2 cellular contexts compared by ENCODE assay signal in the genomic region with DNA sequence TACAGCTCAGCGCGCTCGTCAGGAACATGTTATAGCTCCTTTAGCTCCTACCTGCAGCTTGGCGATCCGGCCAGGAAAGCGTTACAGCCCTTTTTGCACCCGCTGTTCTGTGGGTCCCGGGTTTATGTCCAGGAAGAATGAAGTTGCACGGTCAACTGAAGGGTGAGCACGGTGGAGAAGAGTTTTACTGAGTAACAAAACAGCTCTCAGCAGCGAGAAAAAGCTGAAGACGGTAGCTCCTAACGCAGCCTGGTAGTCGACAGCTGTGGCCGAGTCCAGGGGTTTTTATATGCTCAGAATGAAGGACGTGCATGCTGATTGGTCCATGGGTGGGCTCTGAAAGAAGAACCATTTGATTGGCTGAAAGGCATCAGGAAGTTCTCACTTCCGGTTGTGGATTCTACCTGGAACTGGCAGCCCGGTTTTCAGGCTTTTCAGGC.
TF ChIP-seq lines count a peak whose summit lies in the region.

No MANE protein-coding gene starts in this region.

TF ChIP-seq in K562, 482 proteins besides CTCF, POLR2A, EP300 and RAD21 (continued from another document and continues in another):
- TF ChIP-seq FOXM1 (IDR thresholded peaks at IDR 0.05; ENCODE audit: low read depth) = peak; percentile 54; the same call in 1 of the 2 replicates
- TF ChIP-seq FOXM1 (CRISPR knock-in tag; IDR thresholded peaks at IDR 0.05; ENCODE audit: low read depth) = no peak
- TF ChIP-seq TAF1 (IDR thresholded peaks at IDR 0.05; ENCODE audit: control insufficient read depth, extremely low read depth, insufficient read depth, low read length, severe bottlenecking) = peak; percentile 74
- TF ChIP-seq, protein P1, sequence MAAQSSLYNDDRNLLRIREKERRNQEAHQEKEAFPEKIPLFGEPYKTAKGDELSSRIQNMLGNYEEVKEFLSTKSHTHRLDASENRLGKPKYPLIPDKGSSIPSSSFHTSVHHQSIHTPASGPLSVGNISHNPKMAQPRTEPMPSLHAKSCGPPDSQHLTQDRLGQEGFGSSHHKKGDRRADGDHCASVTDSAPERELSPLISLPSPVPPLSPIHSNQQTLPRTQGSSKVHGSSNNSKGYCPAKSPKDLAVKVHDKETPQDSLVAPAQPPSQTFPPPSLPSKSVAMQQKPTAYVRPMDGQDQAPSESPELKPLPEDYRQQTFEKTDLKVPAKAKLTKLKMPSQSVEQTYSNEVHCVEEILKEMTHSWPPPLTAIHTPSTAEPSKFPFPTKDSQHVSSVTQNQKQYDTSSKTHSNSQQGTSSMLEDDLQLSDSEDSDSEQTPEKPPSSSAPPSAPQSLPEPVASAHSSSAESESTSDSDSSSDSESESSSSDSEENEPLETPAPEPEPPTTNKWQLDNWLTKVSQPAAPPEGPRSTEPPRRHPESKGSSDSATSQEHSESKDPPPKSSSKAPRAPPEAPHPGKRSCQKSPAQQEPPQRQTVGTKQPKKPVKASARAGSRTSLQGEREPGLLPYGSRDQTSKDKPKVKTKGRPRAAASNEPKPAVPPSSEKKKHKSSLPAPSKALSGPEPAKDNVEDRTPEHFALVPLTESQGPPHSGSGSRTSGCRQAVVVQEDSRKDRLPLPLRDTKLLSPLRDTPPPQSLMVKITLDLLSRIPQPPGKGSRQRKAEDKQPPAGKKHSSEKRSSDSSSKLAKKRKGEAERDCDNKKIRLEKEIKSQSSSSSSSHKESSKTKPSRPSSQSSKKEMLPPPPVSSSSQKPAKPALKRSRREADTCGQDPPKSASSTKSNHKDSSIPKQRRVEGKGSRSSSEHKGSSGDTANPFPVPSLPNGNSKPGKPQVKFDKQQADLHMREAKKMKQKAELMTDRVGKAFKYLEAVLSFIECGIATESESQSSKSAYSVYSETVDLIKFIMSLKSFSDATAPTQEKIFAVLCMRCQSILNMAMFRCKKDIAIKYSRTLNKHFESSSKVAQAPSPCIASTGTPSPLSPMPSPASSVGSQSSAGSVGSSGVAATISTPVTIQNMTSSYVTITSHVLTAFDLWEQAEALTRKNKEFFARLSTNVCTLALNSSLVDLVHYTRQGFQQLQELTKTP (IDR thresholded peaks at IDR 0.05; ENCODE audit: low read depth in 1 of 2, partially characterized antibody in 2 of 2) = peak in 1 of 2 experiments; percentile 42
- TF ChIP-seq SMARCB1 (IDR thresholded peaks at IDR 0.05; ENCODE audit: insufficient read length, low read depth) = no peak
- TF ChIP-seq, protein P2, sequence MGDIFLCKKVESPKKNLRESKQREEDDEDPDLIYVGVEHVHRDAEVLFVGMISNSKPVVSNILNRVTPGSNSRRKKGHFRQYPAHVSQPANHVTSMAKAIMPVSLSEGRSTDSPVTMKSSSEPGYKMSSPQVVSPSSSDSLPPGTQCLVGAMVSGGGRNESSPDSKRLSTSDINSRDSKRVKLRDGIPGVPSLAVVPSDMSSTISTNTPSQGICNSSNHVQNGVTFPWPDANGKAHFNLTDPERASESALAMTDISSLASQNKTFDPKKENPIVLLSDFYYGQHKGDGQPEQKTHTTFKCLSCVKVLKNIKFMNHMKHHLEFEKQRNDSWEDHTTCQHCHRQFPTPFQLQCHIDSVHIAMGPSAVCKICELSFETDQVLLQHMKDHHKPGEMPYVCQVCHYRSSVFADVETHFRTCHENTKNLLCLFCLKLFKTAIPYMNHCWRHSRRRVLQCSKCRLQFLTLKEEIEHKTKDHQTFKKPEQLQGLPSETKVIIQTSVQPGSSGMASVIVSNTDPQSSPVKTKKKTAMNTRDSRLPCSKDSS (IDR thresholded peaks at IDR 0.05; ENCODE audit: low read depth, partially characterized antibody) = no peak
- TF ChIP-seq NFRKB (IDR thresholded peaks at IDR 0.05; ENCODE audit: low read depth) = no peak
- no peak for TF ChIP-seq CHD1 (IDR thresholded peaks at IDR 0.05; ENCODE audit: low read length)
- no peak for TF ChIP-seq SMAD3 (CRISPR knock-in tag; conservative IDR thresholded peaks at IDR 0.05)
- TF ChIP-seq, protein P3, sequence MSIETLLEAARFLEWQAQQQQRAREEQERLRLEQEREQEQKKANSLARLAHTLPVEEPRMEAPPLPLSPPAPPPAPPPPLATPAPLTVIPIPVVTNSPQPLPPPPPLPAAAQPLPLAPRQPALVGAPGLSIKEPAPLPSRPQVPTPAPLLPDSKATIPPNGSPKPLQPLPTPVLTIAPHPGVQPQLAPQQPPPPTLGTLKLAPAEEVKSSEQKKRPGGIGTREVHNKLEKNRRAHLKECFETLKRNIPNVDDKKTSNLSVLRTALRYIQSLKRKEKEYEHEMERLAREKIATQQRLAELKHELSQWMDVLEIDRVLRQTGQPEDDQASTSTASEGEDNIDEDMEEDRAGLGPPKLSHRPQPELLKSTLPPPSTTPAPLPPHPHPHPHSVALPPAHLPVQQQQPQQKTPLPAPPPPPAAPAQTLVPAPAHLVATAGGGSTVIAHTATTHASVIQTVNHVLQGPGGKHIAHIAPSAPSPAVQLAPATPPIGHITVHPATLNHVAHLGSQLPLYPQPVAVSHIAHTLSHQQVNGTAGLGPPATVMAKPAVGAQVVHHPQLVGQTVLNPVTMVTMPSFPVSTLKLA (conservative IDR thresholded peaks at IDR 0.05) = no peak
- TF ChIP-seq, protein P4, sequence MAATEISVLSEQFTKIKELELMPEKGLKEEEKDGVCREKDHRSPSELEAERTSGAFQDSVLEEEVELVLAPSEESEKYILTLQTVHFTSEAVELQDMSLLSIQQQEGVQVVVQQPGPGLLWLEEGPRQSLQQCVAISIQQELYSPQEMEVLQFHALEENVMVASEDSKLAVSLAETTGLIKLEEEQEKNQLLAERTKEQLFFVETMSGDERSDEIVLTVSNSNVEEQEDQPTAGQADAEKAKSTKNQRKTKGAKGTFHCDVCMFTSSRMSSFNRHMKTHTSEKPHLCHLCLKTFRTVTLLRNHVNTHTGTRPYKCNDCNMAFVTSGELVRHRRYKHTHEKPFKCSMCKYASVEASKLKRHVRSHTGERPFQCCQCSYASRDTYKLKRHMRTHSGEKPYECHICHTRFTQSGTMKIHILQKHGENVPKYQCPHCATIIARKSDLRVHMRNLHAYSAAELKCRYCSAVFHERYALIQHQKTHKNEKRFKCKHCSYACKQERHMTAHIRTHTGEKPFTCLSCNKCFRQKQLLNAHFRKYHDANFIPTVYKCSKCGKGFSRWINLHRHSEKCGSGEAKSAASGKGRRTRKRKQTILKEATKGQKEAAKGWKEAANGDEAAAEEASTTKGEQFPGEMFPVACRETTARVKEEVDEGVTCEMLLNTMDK (IDR thresholded peaks at IDR 0.05; ENCODE audit: borderline replicate concordance, insufficient read depth, low read depth, low read length, poor library complexity, severe bottlenecking) = no peak
- TF ChIP-seq ZNF77 (CRISPR knock-in tag; IDR thresholded peaks at IDR 0.05) = no peak
- peak; percentile 29; the same call in 1 of the 2 replicates for TF ChIP-seq CBX1 (IDR thresholded peaks at IDR 0.05; ENCODE audit: low read depth)
- peak; percentile 50; the same call in 1 of the 2 replicates for TF ChIP-seq GABPB1 (CRISPR knock-in tag; IDR thresholded peaks at IDR 0.05)
- no peak for TF ChIP-seq ZNF232 (CRISPR knock-in tag; IDR thresholded peaks at IDR 0.05)
- TF ChIP-seq TCFL5 (CRISPR knock-in tag; conservative IDR thresholded peaks at IDR 0.05) = no peak
- TF ChIP-seq RBFOX2 (IDR thresholded peaks at IDR 0.05; ENCODE audit: low read depth, low read length) = peak; percentile 73
- TF ChIP-seq TAF9B (IDR thresholded peaks at IDR 0.05; ENCODE audit: partially characterized antibody) = peak; percentile 68
- peak; percentile 27; the same call in 1 of the 2 replicates for TF ChIP-seq CXXC5 (CRISPR knock-in tag; IDR thresholded peaks at IDR 0.05)
- no peak for TF ChIP-seq MIER1 (IDR thresholded peaks at IDR 0.05; ENCODE audit: low read depth)
- TF ChIP-seq RAD51 (IDR thresholded peaks at IDR 0.05; ENCODE audit: borderline replicate concordance, low read depth) = no peak

TF ChIP-seq in HepG2, 621 proteins besides CTCF, POLR2A, EP300 and RAD21 (continued from another document and continues in another):
- TF ChIP-seq CREM (IDR thresholded peaks at IDR 0.05) (no peak), CREM (CRISPR knock-in tag; IDR thresholded peaks at IDR 0.05) (no peak), ZFP90 (CRISPR knock-in tag; IDR thresholded peaks at IDR 0.05; ENCODE audit: borderline replicate concordance) (no peak), ZFP36L2 (CRISPR knock-in tag; IDR thresholded peaks at IDR 0.05) (no peak), IKZF1 (IDR thresholded peaks at IDR 0.05) (no peak), SUZ12 (IDR thresholded peaks at IDR 0.05; ENCODE audit: low read depth, low read length) (no peak), POGZ (CRISPR knock-in tag; IDR thresholded peaks at IDR 0.05) (peak; percentile 74), U2AF1 (optimal IDR thresholded peaks at IDR 0.05; ENCODE audit: low read depth, low read length) (no peak), PHF8 (CRISPR knock-in tag; IDR thresholded peaks at IDR 0.05) (peak; percentile 61), STAT5B (CRISPR knock-in tag; IDR thresholded peaks at IDR 0.05) (no peak), MAZ (IDR thresholded peaks at IDR 0.05; ENCODE audit: borderline replicate concordance, low read depth, low read length) (no peak), MAZ (CRISPR knock-in tag; IDR thresholded peaks at IDR 0.05; ENCODE audit: low read depth) (no peak), NFYC (CRISPR knock-in tag; IDR thresholded peaks at IDR 0.05) (peak; percentile 82), ZBTB21 (CRISPR knock-in tag; IDR thresholded peaks at IDR 0.05) (no peak), FOXJ3 (CRISPR knock-in tag; IDR thresholded peaks at IDR 0.05; ENCODE audit: borderline replicate concordance) (no peak), KAT8 (CRISPR knock-in tag; IDR thresholded peaks at IDR 0.05) (peak; percentile 60), NCOA5 (CRISPR knock-in tag; IDR thresholded peaks at IDR 0.05) (no peak)
- TF ChIP-seq, protein P5, sequence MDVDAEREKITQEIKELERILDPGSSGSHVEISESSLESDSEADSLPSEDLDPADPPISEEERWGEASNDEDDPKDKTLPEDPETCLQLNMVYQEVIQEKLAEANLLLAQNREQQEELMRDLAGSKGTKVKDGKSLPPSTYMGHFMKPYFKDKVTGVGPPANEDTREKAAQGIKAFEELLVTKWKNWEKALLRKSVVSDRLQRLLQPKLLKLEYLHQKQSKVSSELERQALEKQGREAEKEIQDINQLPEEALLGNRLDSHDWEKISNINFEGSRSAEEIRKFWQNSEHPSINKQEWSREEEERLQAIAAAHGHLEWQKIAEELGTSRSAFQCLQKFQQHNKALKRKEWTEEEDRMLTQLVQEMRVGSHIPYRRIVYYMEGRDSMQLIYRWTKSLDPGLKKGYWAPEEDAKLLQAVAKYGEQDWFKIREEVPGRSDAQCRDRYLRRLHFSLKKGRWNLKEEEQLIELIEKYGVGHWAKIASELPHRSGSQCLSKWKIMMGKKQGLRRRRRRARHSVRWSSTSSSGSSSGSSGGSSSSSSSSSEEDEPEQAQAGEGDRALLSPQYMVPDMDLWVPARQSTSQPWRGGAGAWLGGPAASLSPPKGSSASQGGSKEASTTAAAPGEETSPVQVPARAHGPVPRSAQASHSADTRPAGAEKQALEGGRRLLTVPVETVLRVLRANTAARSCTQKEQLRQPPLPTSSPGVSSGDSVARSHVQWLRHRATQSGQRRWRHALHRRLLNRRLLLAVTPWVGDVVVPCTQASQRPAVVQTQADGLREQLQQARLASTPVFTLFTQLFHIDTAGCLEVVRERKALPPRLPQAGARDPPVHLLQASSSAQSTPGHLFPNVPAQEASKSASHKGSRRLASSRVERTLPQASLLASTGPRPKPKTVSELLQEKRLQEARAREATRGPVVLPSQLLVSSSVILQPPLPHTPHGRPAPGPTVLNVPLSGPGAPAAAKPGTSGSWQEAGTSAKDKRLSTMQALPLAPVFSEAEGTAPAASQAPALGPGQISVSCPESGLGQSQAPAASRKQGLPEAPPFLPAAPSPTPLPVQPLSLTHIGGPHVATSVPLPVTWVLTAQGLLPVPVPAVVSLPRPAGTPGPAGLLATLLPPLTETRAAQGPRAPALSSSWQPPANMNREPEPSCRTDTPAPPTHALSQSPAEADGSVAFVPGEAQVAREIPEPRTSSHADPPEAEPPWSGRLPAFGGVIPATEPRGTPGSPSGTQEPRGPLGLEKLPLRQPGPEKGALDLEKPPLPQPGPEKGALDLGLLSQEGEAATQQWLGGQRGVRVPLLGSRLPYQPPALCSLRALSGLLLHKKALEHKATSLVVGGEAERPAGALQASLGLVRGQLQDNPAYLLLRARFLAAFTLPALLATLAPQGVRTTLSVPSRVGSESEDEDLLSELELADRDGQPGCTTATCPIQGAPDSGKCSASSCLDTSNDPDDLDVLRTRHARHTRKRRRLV (CRISPR knock-in tag; IDR thresholded peaks at IDR 0.05) = no peak
- TF ChIP-seq, protein P6, sequence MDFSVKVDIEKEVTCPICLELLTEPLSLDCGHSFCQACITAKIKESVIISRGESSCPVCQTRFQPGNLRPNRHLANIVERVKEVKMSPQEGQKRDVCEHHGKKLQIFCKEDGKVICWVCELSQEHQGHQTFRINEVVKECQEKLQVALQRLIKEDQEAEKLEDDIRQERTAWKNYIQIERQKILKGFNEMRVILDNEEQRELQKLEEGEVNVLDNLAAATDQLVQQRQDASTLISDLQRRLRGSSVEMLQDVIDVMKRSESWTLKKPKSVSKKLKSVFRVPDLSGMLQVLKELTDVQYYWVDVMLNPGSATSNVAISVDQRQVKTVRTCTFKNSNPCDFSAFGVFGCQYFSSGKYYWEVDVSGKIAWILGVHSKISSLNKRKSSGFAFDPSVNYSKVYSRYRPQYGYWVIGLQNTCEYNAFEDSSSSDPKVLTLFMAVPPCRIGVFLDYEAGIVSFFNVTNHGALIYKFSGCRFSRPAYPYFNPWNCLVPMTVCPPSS (IDR thresholded peaks at IDR 0.05) = no peak
- TF ChIP-seq, protein P7, sequence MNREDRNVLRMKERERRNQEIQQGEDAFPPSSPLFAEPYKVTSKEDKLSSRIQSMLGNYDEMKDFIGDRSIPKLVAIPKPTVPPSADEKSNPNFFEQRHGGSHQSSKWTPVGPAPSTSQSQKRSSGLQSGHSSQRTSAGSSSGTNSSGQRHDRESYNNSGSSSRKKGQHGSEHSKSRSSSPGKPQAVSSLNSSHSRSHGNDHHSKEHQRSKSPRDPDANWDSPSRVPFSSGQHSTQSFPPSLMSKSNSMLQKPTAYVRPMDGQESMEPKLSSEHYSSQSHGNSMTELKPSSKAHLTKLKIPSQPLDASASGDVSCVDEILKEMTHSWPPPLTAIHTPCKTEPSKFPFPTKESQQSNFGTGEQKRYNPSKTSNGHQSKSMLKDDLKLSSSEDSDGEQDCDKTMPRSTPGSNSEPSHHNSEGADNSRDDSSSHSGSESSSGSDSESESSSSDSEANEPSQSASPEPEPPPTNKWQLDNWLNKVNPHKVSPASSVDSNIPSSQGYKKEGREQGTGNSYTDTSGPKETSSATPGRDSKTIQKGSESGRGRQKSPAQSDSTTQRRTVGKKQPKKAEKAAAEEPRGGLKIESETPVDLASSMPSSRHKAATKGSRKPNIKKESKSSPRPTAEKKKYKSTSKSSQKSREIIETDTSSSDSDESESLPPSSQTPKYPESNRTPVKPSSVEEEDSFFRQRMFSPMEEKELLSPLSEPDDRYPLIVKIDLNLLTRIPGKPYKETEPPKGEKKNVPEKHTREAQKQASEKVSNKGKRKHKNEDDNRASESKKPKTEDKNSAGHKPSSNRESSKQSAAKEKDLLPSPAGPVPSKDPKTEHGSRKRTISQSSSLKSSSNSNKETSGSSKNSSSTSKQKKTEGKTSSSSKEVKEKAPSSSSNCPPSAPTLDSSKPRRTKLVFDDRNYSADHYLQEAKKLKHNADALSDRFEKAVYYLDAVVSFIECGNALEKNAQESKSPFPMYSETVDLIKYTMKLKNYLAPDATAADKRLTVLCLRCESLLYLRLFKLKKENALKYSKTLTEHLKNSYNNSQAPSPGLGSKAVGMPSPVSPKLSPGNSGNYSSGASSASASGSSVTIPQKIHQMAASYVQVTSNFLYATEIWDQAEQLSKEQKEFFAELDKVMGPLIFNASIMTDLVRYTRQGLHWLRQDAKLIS (CRISPR knock-in tag; IDR thresholded peaks at IDR 0.05) = no peak
